ENCODE assay signal across 23 cellular contexts in genomic region chr12:113318900-113319628, GRCh38. TPM values are rescaled to one million over a fixed set of nuclear protein-coding genes. Genes with fewer than 3 reads are reported as not detected.
DNase-seq lines count a peak whose midpoint lies in the region; ATAC-seq and TF ChIP-seq lines count a peak whose summit lies in the region.
"Had no signal": no experiment of that assay in that cellular context is flagged by ENCODE, and none has a peak within 500 bp of the region (broad histone marks: within the 10 kb centered on the region; RNA-seq: fewer than 3 reads in every experiment).

No MANE protein-coding gene starts in this region.

- in situ Hi-C loops in ACHN (cut with HindIII; ENCODE audit: low pct_ligation_motif_present, low pct_unique_long_range_greater_than_20kb, low sequenced_read_pairs), result no loop called here

- TF ChIP-seq CTCF in CD8-positive, alpha-beta T cell (IDR thresholded peaks at IDR 0.05), result no peak
- no peak for TF ChIP-seq CTCF in RWPE1 (conservative IDR thresholded peaks at IDR 0.05; ENCODE audit: low read depth)

- H3K9me3 ChIP-seq in CD8-positive, alpha-beta T cell (ENCODE audit: low read length), result no peaks in the 10 kb centered on the region
- H3K9me3 ChIP-seq: SJSA1 had no signal

- no peaks in the 10 kb centered on the region for H3K4me1 ChIP-seq in CD8-positive, alpha-beta T cell (ENCODE audit: insufficient read depth, low read length)

- no peaks in the 10 kb centered on the region for H3K27me3 ChIP-seq in CD8-positive, alpha-beta T cell (ENCODE audit: insufficient read depth, low read length)
- H3K27me3 ChIP-seq in H7 (ENCODE audit: control insufficient read depth, insufficient read depth, low read length), result no peaks in the 10 kb centered on the region
- H3K27me3 ChIP-seq: BLaER1 treated with 17β-estradiol and CSF1 and Interleukin-3, amounts not matched to agents 10 nM and 100 nM; SJSA1 had no signal

- no peak overlapping the region for H3K4me3 ChIP-seq in CD8-positive, alpha-beta T cell (ENCODE audit: low read depth, low read length)
- H3K4me3 ChIP-seq in H7 (ENCODE audit: insufficient read depth, low read depth, low read length), result no peak overlapping the region
- H3K4me3 ChIP-seq: BLaER1 treated with 17β-estradiol and CSF1 and Interleukin-3, amounts not matched to agents 10 nM and 100 nM; SJSA1 had no signal

- H3K4me1 Mint-ChIP-seq in CD8-positive, alpha-beta T cell (ENCODE audit: low read depth), result peaks cover 12% of the 10 kb centered on the region
- H3K4me1 Mint-ChIP-seq in activated naive CD8-positive, alpha-beta T cell treated with anti-CD3 and anti-CD28 coated beads, Interleukin-2, amount 50 U/mL, for 24 hours, result peaks cover 4% of the 10 kb centered on the region
- H3K4me1 Mint-ChIP-seq in immature natural killer cell, result peaks cover 2 to 6% of the 10 kb centered on the region in 2 donors

- CTCF ChIA-PET in CD8-positive, alpha-beta T cell (lab: Charles Lee), result no interaction called here
- CTCF ChIA-PET in RWPE1 (lab: Yijun Ruan, JAX), result no interaction called here

- H3K27ac ChIP-seq in CD8-positive, alpha-beta T cell (ENCODE audit: low read depth, low read length), result no peak overlapping the region
- H3K27ac ChIP-seq in RWPE1, result no peak overlapping the region
- H3K27ac ChIP-seq: BLaER1 treated with 17β-estradiol and CSF1 and Interleukin-3, amounts not matched to agents 10 nM and 100 nM; HL-60; KMS-11; SJSA1 had no signal

- no peak overlapping the region for H3K4me3 Mint-ChIP-seq in CD8-positive, alpha-beta T cell
- H3K4me3 Mint-ChIP-seq in activated naive CD8-positive, alpha-beta T cell treated with anti-CD3 and anti-CD28 coated beads, Interleukin-2, amount 50 U/mL, for 24 hours, result no peak overlapping the region
- H3K4me3 Mint-ChIP-seq in immature natural killer cell, result no peak overlapping the region
- H3K4me3 Mint-ChIP-seq: CD8-positive, alpha-beta memory T cell had no signal

- peaks cover 55% of the 10 kb centered on the region for H3K36me3 ChIP-seq in CD8-positive, alpha-beta T cell (ENCODE audit: insufficient read depth, low read length)
- H3K36me3 ChIP-seq in H7 (replicated peaks; ENCODE audit: control insufficient read depth, insufficient read depth, low read length), result peaks cover 7% of the 10 kb centered on the region

- peaks cover 88% of the 10 kb centered on the region for H3K36me3 Mint-ChIP-seq in CD8-positive, alpha-beta T cell
- peaks cover 27% of the 10 kb centered on the region for H3K36me3 Mint-ChIP-seq in activated naive CD8-positive, alpha-beta T cell treated with anti-CD3 and anti-CD28 coated beads, Interleukin-2, amount 50 U/mL, for 24 hours (ENCODE audit: low read depth)
- H3K36me3 Mint-ChIP-seq in immature natural killer cell, result peaks cover 21 to 38% (median 29%) of the 10 kb centered on the region in 3 donors

- intact Hi-C loops in CD8-positive, alpha-beta T cell (cut with DNase I, micrococcal nuclease), result loop anchor here in 1 of 2 experiments (10.0 kb wide), 1 partner anchor 246 kb away; no protein-coding TSS in a partner anchor

- DNase-seq in CD8-positive, alpha-beta T cell, result no peak
- DNase-seq in H7, result peak; percentile 58
- DNase-seq in activated naive CD8-positive, alpha-beta T cell treated with anti-CD3 and anti-CD28 coated beads, Interleukin-2, amount 50 U/mL, for 24 hours, result no peak
- DNase-seq in left lobe of liver (ENCODE audit: low spot score), result no peak
- DNase-seq in ACHN, result no peak
- DNase-seq in immature natural killer cell, result no peak
- no peak for DNase-seq in GF-D8 (lab: John Stamatoyannopoulos, UW)
- no peak for DNase-seq in RWPE1 (ENCODE audit: low spot score)
- DNase-seq: Calu3; CD8-positive, alpha-beta memory T cell; GDM1; NCI-H1092 treated with DMSO at 0.1 percent for 48 hours; NCI-H1436 treated with DMSO at 0.1 percent for 48 hours; NCI-H2029; NCI-H226; NCI-H510A treated with DMSO at 0.1 percent for 48 hours; NCI-H774; OCI-M1 had no signal

- ATAC-seq in CD8-positive, alpha-beta T cell, result no peak
- ATAC-seq in activated naive CD8-positive, alpha-beta T cell treated with anti-CD3 and anti-CD28 coated beads, Interleukin-2, amount 50 U/mL, for 24 hours, result peak; percentile 22
- peak; percentile 30 for ATAC-seq in left lobe of liver
- ATAC-seq: Right ventricle myocardium inferior had no signal

- no peaks in the 10 kb centered on the region for H3K9me3 Mint-ChIP-seq in CD8-positive, alpha-beta T cell
- H3K9me3 Mint-ChIP-seq in activated naive CD8-positive, alpha-beta T cell treated with anti-CD3 and anti-CD28 coated beads, Interleukin-2, amount 50 U/mL, for 24 hours, result no peaks in the 10 kb centered on the region
- no peaks in the 10 kb centered on the region for H3K9me3 Mint-ChIP-seq in immature natural killer cell
- H3K9me3 Mint-ChIP-seq: CD8-positive, alpha-beta memory T cell had no signal

- peak overlapping the region; percentile 13 for H3K27ac Mint-ChIP-seq in CD8-positive, alpha-beta T cell
- H3K27ac Mint-ChIP-seq in activated naive CD8-positive, alpha-beta T cell treated with anti-CD3 and anti-CD28 coated beads, Interleukin-2, amount 50 U/mL, for 24 hours, result no peak overlapping the region
- H3K27ac Mint-ChIP-seq in immature natural killer cell, result peak overlapping the region in 1 of 6 donors; percentile 13

- H3K27me3 Mint-ChIP-seq in CD8-positive, alpha-beta T cell (ENCODE audit: low read depth), result no peaks in the 10 kb centered on the region
- H3K27me3 Mint-ChIP-seq in activated naive CD8-positive, alpha-beta T cell treated with anti-CD3 and anti-CD28 coated beads, Interleukin-2, amount 50 U/mL, for 24 hours, result no peaks in the 10 kb centered on the region
- peaks cover 0 to 2% (median 0%) of the 10 kb centered on the region in 3 donors for H3K27me3 Mint-ChIP-seq in immature natural killer cell (ENCODE audit: low read depth in 3 of 3)
- H3K27me3 Mint-ChIP-seq: CD8-positive, alpha-beta memory T cell had no signal

- POLR2A ChIA-PET in CD8-positive, alpha-beta T cell (lab: Charles Lee), result interaction anchor here (0.8 kb wide), 1 partner anchor 16 kb away, joined by 3 read pairs; the partner anchor contains the start of gene SLC8B1
- POLR2A ChIA-PET in RWPE1 (lab: Yijun Ruan, JAX; ENCODE audit: low non-redundant PET), result no interaction called here

RNA-seq across cellular contexts. Expression of gene SLC8B1, which starts 15.8 kb away (rescaled TPM):
- total RNA-seq in CD8-positive, alpha-beta T cell, result 10 to 100 TPM; 67.3 to 72.8 TPM
- total RNA-seq in H7 (2014; rRNA removed; shearing (Covaris generic)), result 10.7 and 16.7 TPM in 2 replicates
- 23.2 TPM for total RNA-seq in left lobe of liver
- polyA plus RNA-seq in immature natural killer cell, result 10 to 100 TPM in 2 of 3 donors, 1 to 10 TPM in 1; 8.0 to 18.6 (median 10.3) TPM

RNA-seq across cellular contexts. Expression of gene PLBD2, which starts 39.3 kb away (rescaled TPM):
- 1 to 10 TPM; 9.2 to 9.9 TPM for total RNA-seq in CD8-positive, alpha-beta T cell
- 12.6 and 12.7 TPM in 2 replicates for total RNA-seq in H7 (2014; rRNA removed; shearing (Covaris generic))
- total RNA-seq in left lobe of liver, result 23.3 TPM
- polyA plus RNA-seq in immature natural killer cell, result 10 to 100 TPM in 1 of 3 donors, 1 to 10 TPM in 2; 4.8 to 10.1 (median 5.5) TPM
